ENCODE assay signal across 8 cellular contexts in the genomic region with DNA sequence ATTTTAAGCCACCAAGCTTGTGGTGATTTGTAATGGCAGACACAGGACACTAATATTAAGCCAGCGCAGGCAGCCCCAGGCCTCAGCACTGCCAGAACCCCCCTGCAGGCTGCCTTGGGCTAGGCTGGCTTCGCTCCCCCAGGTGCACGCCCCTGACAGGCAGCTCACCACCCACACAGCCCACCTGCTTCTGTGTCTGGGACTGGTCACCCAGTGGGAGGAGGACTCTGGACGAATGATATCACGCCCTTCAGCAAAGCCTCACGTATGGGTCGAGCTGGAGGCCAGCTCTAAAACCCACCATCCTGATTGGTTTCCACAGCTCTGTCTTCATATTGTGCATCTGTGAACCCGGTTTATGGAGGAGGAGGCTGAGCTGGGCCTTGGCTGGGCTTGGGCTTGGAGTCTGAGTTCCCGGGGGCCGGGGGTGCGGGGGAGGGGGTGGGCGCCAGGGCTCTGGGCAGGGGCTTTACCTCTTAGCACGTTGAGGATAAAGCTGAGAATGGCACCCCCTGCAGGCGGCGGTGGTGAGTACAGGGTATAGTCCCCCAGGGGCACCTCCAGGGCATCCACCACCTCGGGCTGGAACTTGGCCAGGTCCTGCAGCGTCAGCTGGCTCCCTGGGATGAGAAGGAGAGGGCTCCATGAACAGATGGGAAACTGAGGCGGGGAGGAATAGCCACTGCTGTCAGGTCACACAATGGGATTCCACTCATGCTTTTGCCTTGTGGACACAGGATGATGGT.
A peak's percentile ranks its signal among the peaks of the same experiment; 100 is the strongest.
DNase-seq lines count a peak whose midpoint lies in the region; ATAC-seq and TF ChIP-seq lines count a peak whose summit lies in the region.

No MANE protein-coding gene starts in this region.

- no peak overlapping the region for H3K4me3 Mint-ChIP-seq in effector memory CD8-positive, alpha-beta T cell

- peaks cover 0 to 4% of the 10 kb centered on the region in 2 donors for H3K27me3 Mint-ChIP-seq in effector memory CD8-positive, alpha-beta T cell

- in situ Hi-C loops in ACHN (cut with HindIII; ENCODE audit: low pct_ligation_motif_present, low pct_unique_long_range_greater_than_20kb, low sequenced_read_pairs) = no loop called here

- H3K4me3 ChIP-seq in retinal pigment epithelial cell (ENCODE audit: low read length) = no peak overlapping the region

- H3K9me3 Mint-ChIP-seq in effector memory CD8-positive, alpha-beta T cell = no peaks in the 10 kb centered on the region

- TF ChIP-seq EP300 in Ishikawa (IDR thresholded peaks at IDR 0.05; ENCODE audit: borderline replicate concordance) = no peak

- DNase-seq in ACHN (peak; percentile 9), retinal pigment epithelial cell (ENCODE audit: low read depth) (no peak)
- peak; percentile 62 for DNase-seq in activated CD4-positive, alpha-beta T cell treated with anti-CD3 and anti-CD28 coated beads, Interleukin-2, amount 50 U/mL, for 1 hour
- peak; percentile 56 to 59 (median 59) for DNase-seq in effector memory CD8-positive, alpha-beta T cell

- TF ChIP-seq CTCF in retinal pigment epithelial cell (conservative IDR thresholded peaks at IDR 0.05; ENCODE audit: low read depth, low read length) = peak; percentile 50

- H3K4me1 Mint-ChIP-seq in effector memory CD8-positive, alpha-beta T cell (ENCODE audit: low read depth in 2 of 2) = peaks cover 2 to 3% of the 10 kb centered on the region in 2 donors

- peak; percentile 46; the same call in 1 of the 2 replicates for TF ChIP-seq RAD21 in Ishikawa (IDR thresholded peaks at IDR 0.05; ENCODE audit: low read depth)

- ATAC-seq in effector memory CD8-positive, alpha-beta T cell (replicated peaks) = peak; percentile 71
- ATAC-seq in HG03175 (IDR thresholded peaks at IDR 0.05; ENCODE audit: unreplicated experiment) (no peak), HG03196 (IDR thresholded peaks at IDR 0.05; ENCODE audit: unreplicated experiment) (no peak), GM18517 (IDR thresholded peaks at IDR 0.05; ENCODE audit: unreplicated experiment) (no peak)

- H3K27ac Mint-ChIP-seq in effector memory CD8-positive, alpha-beta T cell = peak overlapping the region in 1 of 2 donors; percentile 11

- no peaks in the 10 kb centered on the region for H3K36me3 Mint-ChIP-seq in effector memory CD8-positive, alpha-beta T cell (ENCODE audit: insufficient read depth)

TF ChIP-seq in Ishikawa, 13 proteins besides CTCF, POLR2A, EP300 and RAD21:
- TF ChIP-seq NFIC (IDR thresholded peaks at IDR 0.05) (peak; percentile 49; the same call in 1 of the 2 replicates), TEAD4 (IDR thresholded peaks at IDR 0.05) (no peak), REST (IDR thresholded peaks at IDR 0.05; ENCODE audit: low read depth) (no peak)
TF ChIP-seq in Ishikawa: peak in this region for 1.
